ENCODE assay signal across 8 cellular contexts in genomic region chr1:161132410-161133219, GRCh38. TPM values are rescaled to one million over a fixed set of nuclear protein-coding genes. Genes with fewer than 3 reads are reported as not detected.
DNase-seq lines count a peak whose midpoint lies in the region; ATAC-seq, FAIRE-seq and TF ChIP-seq lines count a peak whose summit lies in the region.

TSS of gene DEDD (minus strand) at chr1:161132667. CDS start at chr1:161124462, 8,205 bp downstream.

- intact Hi-C loops in kidney (cut with DNase I), result no loop called here

- peak within 1 kb of the TSS; percentile 96 to 99 for H3K27ac ChIP-seq in kidney (ENCODE audit: low read depth in 2 of 2, low read length in 2 of 2)

- no peaks in the 10 kb centered on the region for H3K9me3 ChIP-seq in kidney (ENCODE audit: control insufficient read depth in 1 of 2, low read length in 2 of 2)

- H3K9ac ChIP-seq in kidney (ENCODE audit: low read length in 2 of 2), result peak within 1 kb of the TSS; percentile 93 to 96

- no peak for TF ChIP-seq CTCF in kidney (IDR thresholded peaks at IDR 0.05; ENCODE audit: borderline replicate concordance, extremely low read depth, insufficient read depth)

- H3K4me3 ChIP-seq in kidney (ENCODE audit: low read length in 2 of 2), result peak within 1 kb of the TSS; percentile 94 to 96

- peak; percentile 39 for FAIRE-seq in kidney (lab: Jason Lieb, UNC)

- H3K36me3 ChIP-seq in kidney (ENCODE audit: control insufficient read depth in 1 of 2, insufficient read depth in 2 of 2, low read length in 2 of 2), result peaks cover 8 to 15% of the 10 kb centered on the region in 2 donors

- H3K4me1 ChIP-seq in kidney (ENCODE audit: control insufficient read depth in 1 of 2, insufficient read depth in 1 of 2, low read depth in 1 of 2, low read length in 2 of 2), result peaks cover 9 to 19% of the 10 kb centered on the region in 2 donors

- DNase-seq in AML-193 (lab: John Stamatoyannopoulos, UW) (peak; percentile 94 to 96), NCI-H460 (ENCODE audit: extremely low read depth, low read depth) (peak; percentile 97), cerebellar nuclear complex (lab: John Stamatoyannopoulos, UW) (peak; percentile 80 to 89), kidney (peak; percentile 98)
- peak; percentile 87 for DNase-seq in activated CD4-positive, CD25-positive, alpha-beta regulatory T cell treated with anti-CD3 and anti-CD28 coated beads, Interleukin-2, amount 50 U/mL, for 72 hours
- peak; percentile 87 to 90 for DNase-seq in stimulated activated CD4-positive, alpha-beta T cell treated with anti-CD3 and anti-CD28 coated beads, Interleukin-15, amount 100 ng/mL, for 48 hours (ENCODE audit: low read depth in 2 of 2)

- peak; percentile 98 for ATAC-seq in GM19043 (IDR thresholded peaks at IDR 0.05; ENCODE audit: low read depth, unreplicated experiment)
- peak; percentile 95 for ATAC-seq in HG03378 (IDR thresholded peaks at IDR 0.05; ENCODE audit: unreplicated experiment)

RNA-seq across cellular contexts. Expression of gene DEDD, which starts in this region (rescaled TPM):
- 34.2 and 36.2 TPM in 2 replicates for total RNA-seq in NCI-H460 (2014; rRNA removed; shearing (Covaris generic))
- 27.3 and 30.8 TPM in 2 replicates for polyA plus RNA-seq in NCI-H460 (2014; cell fraction: nucleus; rRNA removed)
- total RNA-seq in kidney, result 37.2 TPM
- polyA plus RNA-seq in kidney (ENCODE audit: insufficient read depth, low read depth, low replicate concordance), result 23.2 TPM

Comparison
In these comparisons a context has a peak if more than half of its experiments do, and no peak if none do; other contexts are left out.
1. Peak in every context shown above with its lines: DNase-seq, ATAC-seq, H3K4me3 ChIP-seq and H3K27ac ChIP-seq.